Comparison of ENCODE assay signal across 9 cellular contexts in genomic region chr11:102810943-102811528, GRCh38. TPM values are rescaled to one million over a fixed set of nuclear protein-coding genes. Genes with fewer than 3 reads are reported as not detected.
DNase-seq lines count a peak whose midpoint lies in the region; ATAC-seq and TF ChIP-seq lines count a peak whose summit lies in the region.
"Had no signal": no experiment of that assay in that cellular context is flagged by ENCODE, and none has a peak within 500 bp of the region (broad histone marks: within the 10 kb centered on the region; RNA-seq: fewer than 3 reads in every experiment).

No MANE protein-coding gene starts in this region.

- no peak overlapping the region for H3K27ac ChIP-seq in cardiac muscle cell
- H3K27ac ChIP-seq in right atrium auricular region: no peak overlapping the region
- H3K27ac ChIP-seq in OCI-LY3 (ENCODE audit: low read length): no peak overlapping the region
- no peak overlapping the region for H3K27ac ChIP-seq in upper lobe of right lung
- H3K27ac ChIP-seq in naive thymus-derived CD4-positive, alpha-beta T cell (ENCODE audit: low read depth, low read length): no peak overlapping the region

- CTCF ChIA-PET in naive thymus-derived CD4-positive, alpha-beta T cell (lab: Charles Lee): no interaction called here

- peaks cover 3 to 19% (median 5%) of the 10 kb centered on the region in 5 donors for H3K27me3 Mint-ChIP-seq in naive thymus-derived CD4-positive, alpha-beta T cell

- no peaks in the 10 kb centered on the region for H3K4me1 ChIP-seq in cardiac muscle cell (ENCODE audit: low read depth)
- no peaks in the 10 kb centered on the region for H3K4me1 ChIP-seq in right atrium auricular region
- no peaks in the 10 kb centered on the region for H3K4me1 ChIP-seq in OCI-LY3 (ENCODE audit: low read length)
- H3K4me1 ChIP-seq in upper lobe of right lung: no peaks in the 10 kb centered on the region
- no peaks in the 10 kb centered on the region for H3K4me1 ChIP-seq in naive thymus-derived CD4-positive, alpha-beta T cell (ENCODE audit: control insufficient read depth in 2 of 2, insufficient read depth in 2 of 2, low read length in 2 of 2)

- no peaks in the 10 kb centered on the region for H3K79me2 ChIP-seq in OCI-LY3 (ENCODE audit: low read length)

- no peaks in the 10 kb centered on the region for H3K27me3 ChIP-seq in cardiac muscle cell
- H3K27me3 ChIP-seq in right atrium auricular region: no peaks in the 10 kb centered on the region
- peaks cover 2% of the 10 kb centered on the region; the same call in 1 of the 2 replicates for H3K27me3 ChIP-seq in OCI-LY3 (ENCODE audit: low read depth, low read length)
- no peaks in the 10 kb centered on the region for H3K27me3 ChIP-seq in upper lobe of right lung
- no peaks in the 10 kb centered on the region for H3K27me3 ChIP-seq in naive thymus-derived CD4-positive, alpha-beta T cell (ENCODE audit: control insufficient read depth in 2 of 2, insufficient read depth in 2 of 2, low read length in 2 of 2)

- DNase-seq in cardiac muscle cell (ENCODE audit: low read depth in 1 of 2, low spot score in 1 of 2) (peak; percentile 21 to 24), right atrium auricular region (ENCODE audit: low spot score) (no peak), fibroblast of peridontal ligament (ENCODE audit: extremely low read depth) (peak; percentile 70), upper lobe of right lung (no peak), T-helper 1 cell (no peak)
- no peak for DNase-seq in stimulated activated CD8-positive, alpha-beta memory T cell treated with anti-CD3 and anti-CD28 coated beads, Interleukin-4, amount 100 ng/mL, for 48 hours
- no peak for DNase-seq in naive thymus-derived CD4-positive, alpha-beta T cell

- H3K9ac ChIP-seq in OCI-LY3 (ENCODE audit: low read length): no peak overlapping the region

- H3K36me3 Mint-ChIP-seq in naive thymus-derived CD4-positive, alpha-beta T cell: no peaks in the 10 kb centered on the region

- POLR2A ChIA-PET in naive thymus-derived CD4-positive, alpha-beta T cell (lab: Charles Lee): no interaction called here

- intact Hi-C loops in upper lobe of right lung (cut with DNase I): no loop called here
- intact Hi-C loops in naive thymus-derived CD4-positive, alpha-beta T cell (cut with micrococcal nuclease): no loop called here

- H4K20me1 ChIP-seq in OCI-LY3 (ENCODE audit: insufficient read depth, low read length): no peaks in the 10 kb centered on the region

- H3K36me3 ChIP-seq in cardiac muscle cell: no peaks in the 10 kb centered on the region
- no peaks in the 10 kb centered on the region for H3K36me3 ChIP-seq in right atrium auricular region
- no peaks in the 10 kb centered on the region for H3K36me3 ChIP-seq in OCI-LY3 (replicated peaks; ENCODE audit: low read depth, low read length)
- H3K36me3 ChIP-seq in upper lobe of right lung: no peaks in the 10 kb centered on the region
- H3K36me3 ChIP-seq in naive thymus-derived CD4-positive, alpha-beta T cell (ENCODE audit: control insufficient read depth in 2 of 3, insufficient read depth in 3 of 3, low read length in 3 of 3): no peaks in the 10 kb centered on the region

- no peak overlapping the region for H3K4me3 Mint-ChIP-seq in naive thymus-derived CD4-positive, alpha-beta T cell
- H3K4me3 Mint-ChIP-seq: stimulated activated naive CD8-positive, alpha-beta T cell treated with anti-CD3 and anti-CD28 coated beads, Interleukin-15, Interleukin-2, amounts not matched to agents 100 ng/mL and 50 ng/mL, for 24 hours had no signal

- H2AFZ ChIP-seq in OCI-LY3 (ENCODE audit: low read depth, low read length): no peak overlapping the region

- no peaks in the 10 kb centered on the region for H3K9me3 ChIP-seq in cardiac muscle cell (ENCODE audit: low read depth)
- no peaks in the 10 kb centered on the region for H3K9me3 ChIP-seq in right atrium auricular region
- no peaks in the 10 kb centered on the region for H3K9me3 ChIP-seq in OCI-LY3 (ENCODE audit: insufficient read depth, low read length)
- no peaks in the 10 kb centered on the region for H3K9me3 ChIP-seq in upper lobe of right lung
- H3K9me3 ChIP-seq in naive thymus-derived CD4-positive, alpha-beta T cell (ENCODE audit: control insufficient read depth in 2 of 3, low read length in 3 of 3): no peaks in the 10 kb centered on the region

- no peak overlapping the region for H3K4me2 ChIP-seq in OCI-LY3 (ENCODE audit: low read length)

- no peak overlapping the region for H3K27ac Mint-ChIP-seq in naive thymus-derived CD4-positive, alpha-beta T cell
- H3K27ac Mint-ChIP-seq: stimulated activated naive CD8-positive, alpha-beta T cell treated with anti-CD3 and anti-CD28 coated beads, Interleukin-15, Interleukin-2, amounts not matched to agents 100 ng/mL and 50 ng/mL, for 24 hours had no signal

- TF ChIP-seq CTCF in cardiac muscle cell (IDR thresholded peaks at IDR 0.05; ENCODE audit: low read depth, low read length) (peak; percentile 52), right atrium auricular region (IDR thresholded peaks at IDR 0.05) (peak in 1 of 2 donors; percentile 31), OCI-LY3 (IDR thresholded peaks at IDR 0.05; ENCODE audit: low read depth, low read length) (peak; percentile 48), upper lobe of right lung (IDR thresholded peaks at IDR 0.05) (peak; percentile 47)

- H3K4me1 Mint-ChIP-seq in naive thymus-derived CD4-positive, alpha-beta T cell: no peaks in the 10 kb centered on the region

- H3K4me3 ChIP-seq in cardiac muscle cell (no peak overlapping the region), right atrium auricular region (no peak overlapping the region), OCI-LY3 (ENCODE audit: low read length) (no peak overlapping the region), upper lobe of right lung (no peak overlapping the region)
- H3K4me3 ChIP-seq in naive thymus-derived CD4-positive, alpha-beta T cell (ENCODE audit: low read length): no peak overlapping the region

- peaks cover 0 to 12% (median 5%) of the 10 kb centered on the region in 11 donors for H3K9me3 Mint-ChIP-seq in naive thymus-derived CD4-positive, alpha-beta T cell

- ATAC-seq in upper lobe of right lung: peak; percentile 49
- no peak for ATAC-seq in naive thymus-derived CD4-positive, alpha-beta T cell

RNA-seq across cellular contexts. Expression of gene MMP1, which starts 13.1 kb away (rescaled TPM):
- total RNA-seq in cardiac muscle cell: not detected in 2 replicates
- polyA plus RNA-seq in cardiac muscle cell: 0.94 TPM in 1 of 2 replicates, not detected in the other
- under 1 TPM in 1 of 2 donors, not detected in 1; 0.16 TPM for total RNA-seq in right atrium auricular region
- total RNA-seq in upper lobe of right lung: 19.1 TPM
- not detected for total RNA-seq in naive thymus-derived CD4-positive, alpha-beta T cell
- polyA plus RNA-seq in naive thymus-derived CD4-positive, alpha-beta T cell: not detected

RNA-seq across cellular contexts. Expression of gene MMP10, which starts 30.6 kb away (rescaled TPM):
- total RNA-seq in cardiac muscle cell (not detected in 2 replicates), right atrium auricular region (not detected), upper lobe of right lung (0.23 TPM)
- polyA plus RNA-seq in cardiac muscle cell: not detected in 2 replicates
- total RNA-seq in naive thymus-derived CD4-positive, alpha-beta T cell: not detected
- not detected for polyA plus RNA-seq in naive thymus-derived CD4-positive, alpha-beta T cell

RNA-seq across cellular contexts. Expression of gene MMP3, which starts 32.4 kb away (rescaled TPM):
- total RNA-seq in cardiac muscle cell (not detected in 2 replicates), right atrium auricular region (not detected), upper lobe of right lung (not detected)
- polyA plus RNA-seq in cardiac muscle cell: not detected in 2 replicates
- not detected for total RNA-seq in naive thymus-derived CD4-positive, alpha-beta T cell
- polyA plus RNA-seq in naive thymus-derived CD4-positive, alpha-beta T cell: not detected

Comparison
In these comparisons a context has a peak if more than half of its experiments do, and no peak if none do; other contexts are left out.
1. DNase-seq: peak in cardiac muscle cell (2 of 2) and fibroblast of peridontal ligament (single experiment); none in right atrium auricular region (single experiment), upper lobe of right lung (single experiment), stimulated activated CD8-positive, alpha-beta memory T cell treated with anti-CD3 and anti-CD28 coated beads, Interleukin-4, amount 100 ng/mL, for 48 hours (single experiment), naive thymus-derived CD4-positive, alpha-beta T cell (0 of 9) and T-helper 1 cell (0 of 5).
2. RNA of gene MMP1, which starts 13.1 kb away (total RNA-seq): 19.1 TPM in upper lobe of right lung (single experiment); 0.16 TPM in right atrium auricular region, not detected in cardiac muscle cell and not detected in naive thymus-derived CD4-positive, alpha-beta T cell; every median in the first group is over 10 times any median in the second.